Comparison of ENCODE assay signal across 26 cellular contexts in the genomic region with DNA sequence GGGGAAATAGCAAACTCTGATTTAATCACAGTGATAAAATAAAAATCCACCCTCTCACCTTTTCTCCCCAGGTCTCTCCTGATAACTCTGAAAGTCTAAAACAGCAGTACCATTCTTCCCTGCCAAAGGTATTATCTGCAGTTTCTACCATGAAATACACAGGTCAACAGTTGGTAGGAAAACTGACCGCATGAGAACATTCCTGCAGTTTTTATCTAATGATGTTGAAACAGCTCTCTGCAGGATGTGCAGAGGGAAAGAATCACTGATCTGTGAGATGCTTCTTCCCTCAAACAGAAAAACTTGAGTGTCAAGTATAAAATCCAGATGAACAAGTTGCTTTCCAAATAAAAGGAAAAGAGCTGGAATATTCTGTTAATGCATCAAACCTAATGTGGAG. TPM values are rescaled to one million over a fixed set of nuclear protein-coding genes. Genes with fewer than 3 reads are reported as not detected.
DNase-seq lines count a peak whose midpoint lies in the region; ATAC-seq and TF ChIP-seq lines count a peak whose summit lies in the region.
"Had no signal": no experiment of that assay in that cellular context is flagged by ENCODE, and none has a peak within 500 bp of the region (broad histone marks: within the 10 kb centered on the region; RNA-seq: fewer than 3 reads in every experiment).

No MANE protein-coding gene starts in this region.

- no peak overlapping the region for H3K9ac ChIP-seq in fibroblast of lung (ENCODE audit: insufficient read depth, low read length)

- intact Hi-C loops in thyroid gland (cut with DNase I): no loop called here

- no peaks in the 10 kb centered on the region for H3K9me3 ChIP-seq in RWPE2 (ENCODE audit: severe bottlenecking)
- H3K9me3 ChIP-seq in fibroblast of lung (ENCODE audit: control insufficient read depth, insufficient read depth, low read depth, low read length): no peaks in the 10 kb centered on the region
- H3K9me3 ChIP-seq in thyroid gland: no peaks in the 10 kb centered on the region
- H3K9me3 ChIP-seq: ascending aorta, sigmoid colon had no signal

- H3K27ac ChIP-seq in RWPE2 (ENCODE audit: poor library complexity, severe bottlenecking) (peak overlapping the region; percentile 86), fibroblast of lung (ENCODE audit: insufficient read depth, low read length) (no peak overlapping the region), thyroid gland (no peak overlapping the region)
- H3K27ac ChIP-seq: ascending aorta, sigmoid colon had no signal

- H2AFZ ChIP-seq in fibroblast of lung (ENCODE audit: low read length): no peak overlapping the region

- H3K27me3 ChIP-seq in RWPE2 (ENCODE audit: insufficient read depth, poor library complexity, severe bottlenecking): no peaks in the 10 kb centered on the region
- no peaks in the 10 kb centered on the region for H3K27me3 ChIP-seq in fibroblast of lung (ENCODE audit: control insufficient read depth, insufficient read depth, low read length)
- H3K27me3 ChIP-seq in thyroid gland: no peaks in the 10 kb centered on the region
- H3K27me3 ChIP-seq: ascending aorta had no signal

- H3K4me1 ChIP-seq in RWPE2 (ENCODE audit: insufficient read depth, poor library complexity, severe bottlenecking) (peaks cover 34% of the 10 kb centered on the region), fibroblast of lung (ENCODE audit: control insufficient read depth, extremely low read depth, insufficient read depth, low read length) (peaks cover 14% of the 10 kb centered on the region), thyroid gland (no peaks in the 10 kb centered on the region)
- H3K4me1 ChIP-seq: ascending aorta, sigmoid colon had no signal

- ATAC-seq in RWPE2 (ENCODE audit: low read depth): peak; percentile 32; the same call in 1 of the 3 replicates
- ATAC-seq: CD8-positive, alpha-beta T cell had no signal

- DNase-seq in ELR (ENCODE audit: low read depth): peak; percentile 40
- no peak for DNase-seq in RWPE2 (ENCODE audit: low spot score)
- DNase-seq in fibroblast of lung (ENCODE audit: low read depth in 2 of 2): peak; percentile 42 to 73
- peak; percentile 66 for DNase-seq in renal cortical epithelial cell (ENCODE audit: low read depth)
- DNase-seq in H4 (ENCODE audit: low spot score): no peak
- no peak for DNase-seq in T-helper 1 cell
- no peak for DNase-seq in thyroid gland
- DNase-seq: activated CD4-positive, alpha-beta T cell treated with anti-CD3 and anti-CD28 coated beads, Interleukin-2, amount 50 U/mL, for 4 hours; CD8-positive, alpha-beta T cell; effector CD8-positive, alpha-beta T cell; erythroblast; GOT3; KG1; MV-4-11; NCI-H1694 treated with DMSO at 0.1 percent for 48 hours; NCI-H2171 treated with DMSO at 0.1 percent for 48 hours; NCI-H526 treated with DMSO at 0.1 percent for 48 hours; posterior cingulate gyrus; RPMI8226; sigmoid colon; stimulated activated CD8-positive, alpha-beta memory T cell treated with anti-CD3 and anti-CD28 coated beads, Interleukin-4, amount 100 ng/mL, for 48 hours had no signal

- WGBS in thyroid gland, 2 donors: 61 to 62% methylated on average over 1 of the region's 1 CpG

- H4K20me1 ChIP-seq in fibroblast of lung (ENCODE audit: control insufficient read depth, extremely low read depth, insufficient read depth, low read length): no peaks in the 10 kb centered on the region

- H3K4me3 ChIP-seq in RWPE2 (ENCODE audit: severe bottlenecking): no peak overlapping the region
- H3K4me3 ChIP-seq in fibroblast of lung (replicated peaks in 1 of 4; ENCODE audit: control extremely low read depth in 1 of 4, insufficient read depth in 1 of 4, low read depth in 3 of 4, low read length in 4 of 4): no peak overlapping the region
- H3K4me3 ChIP-seq in thyroid gland (replicated peaks in 1 of 3): no peak overlapping the region
- H3K4me3 ChIP-seq: ascending aorta, sigmoid colon had no signal

- H3K36me3 ChIP-seq in RWPE2 (ENCODE audit: low read depth) (no peaks in the 10 kb centered on the region), fibroblast of lung (ENCODE audit: control insufficient read depth, insufficient read depth, low read length) (no peaks in the 10 kb centered on the region), thyroid gland (no peaks in the 10 kb centered on the region)
- H3K36me3 ChIP-seq: ascending aorta, sigmoid colon had no signal

- TF ChIP-seq CTCF in RWPE2 (IDR thresholded peaks at IDR 0.05; ENCODE audit: poor library complexity, severe bottlenecking) (no peak), fibroblast of lung (conservative IDR thresholded peaks at IDR 0.05 in 1 of 2, IDR thresholded peaks at IDR 0.05 in 1 of 2; ENCODE audit: low read depth in 1 of 2, low read length in 2 of 2) (no peak), thyroid gland (IDR thresholded peaks at IDR 0.05) (no peak)

- H3K4me2 ChIP-seq in fibroblast of lung (ENCODE audit: extremely low read depth, insufficient read depth, low read length): peak overlapping the region; percentile 32

- no peak for TF ChIP-seq POLR2A in thyroid gland (IDR thresholded peaks at IDR 0.05)

- H3K79me2 ChIP-seq in fibroblast of lung (ENCODE audit: control insufficient read depth, insufficient read depth, low read length): no peaks in the 10 kb centered on the region

RNA-seq across cellular contexts. Expression of a gene that starts 39.1 kb away (rescaled TPM):
- total RNA-seq in fibroblast of lung (under 0.01 TPM in 1 of 2 replicates, not detected in the other), renal cortical epithelial cell (under 0.01 and 0.05 TPM in 2 replicates), thyroid gland (not detected)
- 0.03 and 7.6 TPM in 2 replicates for polyA plus RNA-seq in fibroblast of lung
- polyA plus RNA-seq in fibroblast of lung (2012): 0.02 and 4.7 TPM in 2 replicates
- polyA minus RNA-seq in fibroblast of lung (ENCODE audit: low replicate concordance): 5.8 TPM in 1 of 2 replicates, not detected in the other
- total RNA-seq in H4 (2014; rRNA removed; shearing (Covaris generic)): not detected in 2 replicates
- total RNA-seq: activated naive CD4-positive, alpha-beta T cell treated with anti-CD3 and anti-CD28 coated beads, Interleukin-2, amount 50 U/mL, for 72 hours; activated T-helper 17 cell treated with anti-CD3 and anti-CD28 coated beads, Interleukin-2, amount 50 U/mL, for 72 hours; CD8-positive, alpha-beta T cell; HT1080; lung microvascular endothelial cell had no signal

Comparison
In these comparisons a context has a peak if more than half of its experiments do, and no peak if none do; other contexts are left out.
1. DNase-seq: peak in ELR (single experiment), fibroblast of lung (2 of 2) and renal cortical epithelial cell (single experiment); none in RWPE2 (single experiment), H4 (single experiment), T-helper 1 cell (0 of 5) and thyroid gland (0 of 2).